8 cellular contexts compared by ENCODE assay signal in genomic region chr19:13849991-13850909, GRCh38. TPM values are rescaled to one million over a fixed set of nuclear protein-coding genes. Genes with fewer than 3 reads are reported as not detected.
A peak's percentile ranks its signal among the peaks of the same experiment; 100 is the strongest.
DNase-seq lines count a peak whose midpoint lies in the region; ATAC-seq and TF ChIP-seq lines count a peak whose summit lies in the region.

No MANE protein-coding gene starts in this region.

- no peaks in the 10 kb centered on the region for H3K36me3 Mint-ChIP-seq in activated T-cell treated with anti-CD3 and anti-CD28 coated beads, Interleukin-2, amount 50 U/mL, for 4 hours (ENCODE audit: insufficient read depth)
- no peaks in the 10 kb centered on the region for H3K36me3 Mint-ChIP-seq in stimulated activated naive CD8-positive, alpha-beta T cell treated with anti-CD3 and anti-CD28 coated beads, Interleukin-15, Interleukin-2, amounts not matched to agents 100 ng/mL and 50 ng/mL, for 24 hours (ENCODE audit: low read depth)

- peak overlapping the region; percentile 99 for H3K27ac ChIP-seq in mesodermal cell (ENCODE audit: low read depth, low read length, severe bottlenecking)

- 19 to 23% methylated on average over 55 to 61 of the region's 66 CpGs for WGBS in mesodermal cell (ENCODE audit: insufficient coverage in 2 of 2), 2 experiments

- peak overlapping the region; percentile 47 for H3K4me3 ChIP-seq in epithelial cell of proximal tubule (ENCODE audit: low read depth, low read length)
- H3K4me3 ChIP-seq in mesodermal cell (ENCODE audit: extremely low read depth, insufficient read depth, low read length, poor library complexity, severe bottlenecking) = no peak overlapping the region

- DNase-seq in GM13977 (ENCODE audit: low spot score) = peak; percentile 75
- peak; percentile 14 for DNase-seq in NCI-H748 treated with DMSO at 0.1 percent for 48 hours (lab: John Stamatoyannopoulos, UW)
- peak; percentile 53 for DNase-seq in activated T-cell treated with anti-CD3 and anti-CD28 coated beads, Interleukin-2, amount 50 U/mL, for 4 hours
- DNase-seq in epithelial cell of proximal tubule (ENCODE audit: low read depth) = no peak

- no peaks in the 10 kb centered on the region for H3K9me3 ChIP-seq in mesodermal cell (ENCODE audit: control insufficient read depth, low read length)

- peaks cover 37% of the 10 kb centered on the region for H3K4me1 Mint-ChIP-seq in activated T-cell treated with anti-CD3 and anti-CD28 coated beads, Interleukin-2, amount 50 U/mL, for 4 hours (ENCODE audit: low read depth)
- peaks cover 51% of the 10 kb centered on the region for H3K4me1 Mint-ChIP-seq in stimulated activated naive CD8-positive, alpha-beta T cell treated with anti-CD3 and anti-CD28 coated beads, Interleukin-15, Interleukin-2, amounts not matched to agents 100 ng/mL and 50 ng/mL, for 24 hours (ENCODE audit: low read depth)

- peak in 1 of 2 donors; percentile 10 for ATAC-seq in activated T-cell treated with anti-CD3 and anti-CD28 coated beads, Interleukin-2, amount 50 U/mL, for 4 hours
- no peak for ATAC-seq in HG03108 (IDR thresholded peaks at IDR 0.05; ENCODE audit: unreplicated experiment)
- ATAC-seq in HG03432 (IDR thresholded peaks at IDR 0.05; ENCODE audit: unreplicated experiment) = no peak

- peak overlapping the region; percentile 97 for H3K27ac Mint-ChIP-seq in stimulated activated naive CD8-positive, alpha-beta T cell treated with anti-CD3 and anti-CD28 coated beads, Interleukin-15, Interleukin-2, amounts not matched to agents 100 ng/mL and 50 ng/mL, for 24 hours

- no peak for TF ChIP-seq CTCF in GM13977 (IDR thresholded peaks at IDR 0.05; ENCODE audit: extremely low read depth, insufficient read depth, missing control alignments)
- no peak for TF ChIP-seq CTCF in epithelial cell of proximal tubule (conservative IDR thresholded peaks at IDR 0.05; ENCODE audit: low read depth, low read length)

- H3K27me3 Mint-ChIP-seq in activated T-cell treated with anti-CD3 and anti-CD28 coated beads, Interleukin-2, amount 50 U/mL, for 4 hours (ENCODE audit: low read depth) = no peaks in the 10 kb centered on the region
- H3K27me3 Mint-ChIP-seq in stimulated activated naive CD8-positive, alpha-beta T cell treated with anti-CD3 and anti-CD28 coated beads, Interleukin-15, Interleukin-2, amounts not matched to agents 100 ng/mL and 50 ng/mL, for 24 hours = no peaks in the 10 kb centered on the region

- in situ Hi-C loops in GM13977 (cut with MboI; ENCODE audit: low pct_unique_long_range_greater_than_20kb, low sequenced_read_pairs, unreplicated experiment) = loop anchor here (10.0 kb wide), 1 partner anchor 65 kb away; no protein-coding TSS in a partner anchor

- H3K4me3 Mint-ChIP-seq in activated T-cell treated with anti-CD3 and anti-CD28 coated beads, Interleukin-2, amount 50 U/mL, for 4 hours = peak overlapping the region; percentile 76
- peak overlapping the region; percentile 83 for H3K4me3 Mint-ChIP-seq in stimulated activated naive CD8-positive, alpha-beta T cell treated with anti-CD3 and anti-CD28 coated beads, Interleukin-15, Interleukin-2, amounts not matched to agents 100 ng/mL and 50 ng/mL, for 24 hours

- H3K9me3 Mint-ChIP-seq in activated T-cell treated with anti-CD3 and anti-CD28 coated beads, Interleukin-2, amount 50 U/mL, for 4 hours = no peaks in the 10 kb centered on the region
- no peaks in the 10 kb centered on the region for H3K9me3 Mint-ChIP-seq in stimulated activated naive CD8-positive, alpha-beta T cell treated with anti-CD3 and anti-CD28 coated beads, Interleukin-15, Interleukin-2, amounts not matched to agents 100 ng/mL and 50 ng/mL, for 24 hours

- H3K36me3 ChIP-seq in mesodermal cell (ENCODE audit: control insufficient read depth, insufficient read depth, low read length) = no peaks in the 10 kb centered on the region

- peaks cover 31% of the 10 kb centered on the region for H3K4me1 ChIP-seq in mesodermal cell (ENCODE audit: control insufficient read depth, insufficient read depth, low read length, poor library complexity, severe bottlenecking)

RNA-seq across cellular contexts. Expression of gene NANOS3, which starts 26.7 kb away (rescaled TPM):
- under 1 TPM in 1 of 3 donors, not detected in 2; 0.52 TPM for total RNA-seq in activated T-cell treated with anti-CD3 and anti-CD28 coated beads, Interleukin-2, amount 50 U/mL, for 4 hours
- total RNA-seq in epithelial cell of proximal tubule = not detected in 2 replicates
- polyA plus RNA-seq in mesodermal cell (2013, experiment 1 of 2) = 3.8 TPM
- 2.2 TPM for polyA plus RNA-seq in mesodermal cell (2013, experiment 2 of 2)

RNA-seq across cellular contexts. Expression of gene ZSWIM4, which starts 55.0 kb away (rescaled TPM):
- total RNA-seq in activated T-cell treated with anti-CD3 and anti-CD28 coated beads, Interleukin-2, amount 50 U/mL, for 4 hours = 1 to 10 TPM; 3.2 to 5.0 (median 3.7) TPM
- 9.4 and 13.5 TPM in 2 replicates for total RNA-seq in epithelial cell of proximal tubule
- 25.4 TPM for polyA plus RNA-seq in mesodermal cell (2013, experiment 1 of 2)
- 17.4 TPM for polyA plus RNA-seq in mesodermal cell (2013, experiment 2 of 2)

RNA-seq across cellular contexts. Expression of gene BRME1, which starts 55.7 kb away (rescaled TPM):
- total RNA-seq in activated T-cell treated with anti-CD3 and anti-CD28 coated beads, Interleukin-2, amount 50 U/mL, for 4 hours = 1 to 10 TPM; 7.3 to 9.3 (median 8.9) TPM
- total RNA-seq in epithelial cell of proximal tubule = 0.58 and 1.4 TPM in 2 replicates
- polyA plus RNA-seq in mesodermal cell (2013, experiment 1 of 2) = 1.9 TPM
- 1.7 TPM for polyA plus RNA-seq in mesodermal cell (2013, experiment 2 of 2)

RNA-seq across cellular contexts. Expression of gene CC2D1A, which starts 55.8 kb away (rescaled TPM):
- 10 to 100 TPM; 34.1 to 40.2 (median 39.6) TPM for total RNA-seq in activated T-cell treated with anti-CD3 and anti-CD28 coated beads, Interleukin-2, amount 50 U/mL, for 4 hours
- 27.2 and 30.6 TPM in 2 replicates for total RNA-seq in epithelial cell of proximal tubule
- polyA plus RNA-seq in mesodermal cell (2013, experiment 1 of 2) = 23.7 TPM
- polyA plus RNA-seq in mesodermal cell (2013, experiment 2 of 2) = 18.6 TPM
